ENCODE assay signal across 1 cellular context in the genomic region with DNA sequence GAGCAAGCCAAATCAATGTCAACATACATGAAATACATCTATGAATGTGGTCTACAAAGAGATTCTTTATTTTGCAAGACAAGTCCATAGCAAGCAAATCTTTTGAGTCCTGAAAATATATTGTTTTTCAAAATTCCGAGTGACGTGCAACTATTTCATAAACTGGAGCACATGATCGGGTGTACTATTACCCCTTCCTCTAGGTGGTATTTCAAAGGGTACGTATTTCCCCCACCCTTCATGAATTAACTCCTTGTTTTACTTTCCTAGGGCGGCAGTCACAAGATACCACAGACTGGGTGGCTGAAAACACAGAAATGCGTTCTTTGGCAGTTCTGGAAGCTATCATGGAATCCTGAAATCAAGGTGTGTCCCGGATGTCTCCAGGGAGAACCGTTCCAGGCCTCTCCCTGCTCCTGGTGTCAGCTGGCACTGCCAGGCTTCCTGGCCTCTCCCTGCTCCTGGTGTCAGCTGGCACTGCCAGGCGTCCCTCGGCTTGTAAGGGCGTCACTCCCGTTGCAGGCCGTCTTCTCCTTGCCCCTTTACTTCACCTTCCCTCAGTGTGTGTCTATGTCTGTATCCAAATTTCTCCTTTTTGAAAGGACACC.
TF ChIP-seq lines count a peak whose summit lies in the region.

No MANE protein-coding gene starts in this region.

TF ChIP-seq in HepG2, 621 proteins besides CTCF, POLR2A, EP300 and RAD21:
- no peak for TF ChIP-seq KAT2B (IDR thresholded peaks at IDR 0.05; ENCODE audit: borderline replicate concordance, low read depth, low read length)
- TF ChIP-seq TBL1XR1 (IDR thresholded peaks at IDR 0.05; ENCODE audit: borderline replicate concordance, low read length, partially characterized antibody), result no peak
- TF ChIP-seq ZNF652 (CRISPR knock-in tag; IDR thresholded peaks at IDR 0.05; ENCODE audit: borderline replicate concordance, low read depth), result peak; percentile 32; the same call in 1 of the 2 replicates
- no peak for TF ChIP-seq JDP2 (CRISPR knock-in tag; IDR thresholded peaks at IDR 0.05; ENCODE audit: borderline replicate concordance)
- no peak for TF ChIP-seq ZNF790 (CRISPR knock-in tag; IDR thresholded peaks at IDR 0.05; ENCODE audit: borderline replicate concordance)
- TF ChIP-seq ZFP36L2 (CRISPR knock-in tag; IDR thresholded peaks at IDR 0.05), result no peak
- TF ChIP-seq ZNF292 (CRISPR knock-in tag; IDR thresholded peaks at IDR 0.05; ENCODE audit: borderline replicate concordance, low read depth), result no peak
- TF ChIP-seq HNRNPL (IDR thresholded peaks at IDR 0.05; ENCODE audit: low read depth, low read length), result 0 out of 2 replicates have a peak, but pooled peaks have one; percentile 55
- no peak for TF ChIP-seq ZNF572 (CRISPR knock-in tag; IDR thresholded peaks at IDR 0.05)
- no peak for TF ChIP-seq SP140L (CRISPR knock-in tag; IDR thresholded peaks at IDR 0.05; ENCODE audit: borderline replicate concordance)
- TF ChIP-seq, protein P1, sequence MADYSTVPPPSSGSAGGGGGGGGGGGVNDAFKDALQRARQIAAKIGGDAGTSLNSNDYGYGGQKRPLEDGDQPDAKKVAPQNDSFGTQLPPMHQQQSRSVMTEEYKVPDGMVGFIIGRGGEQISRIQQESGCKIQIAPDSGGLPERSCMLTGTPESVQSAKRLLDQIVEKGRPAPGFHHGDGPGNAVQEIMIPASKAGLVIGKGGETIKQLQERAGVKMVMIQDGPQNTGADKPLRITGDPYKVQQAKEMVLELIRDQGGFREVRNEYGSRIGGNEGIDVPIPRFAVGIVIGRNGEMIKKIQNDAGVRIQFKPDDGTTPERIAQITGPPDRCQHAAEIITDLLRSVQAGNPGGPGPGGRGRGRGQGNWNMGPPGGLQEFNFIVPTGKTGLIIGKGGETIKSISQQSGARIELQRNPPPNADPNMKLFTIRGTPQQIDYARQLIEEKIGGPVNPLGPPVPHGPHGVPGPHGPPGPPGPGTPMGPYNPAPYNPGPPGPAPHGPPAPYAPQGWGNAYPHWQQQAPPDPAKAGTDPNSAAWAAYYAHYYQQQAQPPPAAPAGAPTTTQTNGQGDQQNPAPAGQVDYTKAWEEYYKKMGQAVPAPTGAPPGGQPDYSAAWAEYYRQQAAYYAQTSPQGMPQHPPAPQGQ (CRISPR knock-in tag; IDR thresholded peaks at IDR 0.05; ENCODE audit: borderline replicate concordance), result no peak
